18 cellular contexts compared by ENCODE assay signal in the genomic region with DNA sequence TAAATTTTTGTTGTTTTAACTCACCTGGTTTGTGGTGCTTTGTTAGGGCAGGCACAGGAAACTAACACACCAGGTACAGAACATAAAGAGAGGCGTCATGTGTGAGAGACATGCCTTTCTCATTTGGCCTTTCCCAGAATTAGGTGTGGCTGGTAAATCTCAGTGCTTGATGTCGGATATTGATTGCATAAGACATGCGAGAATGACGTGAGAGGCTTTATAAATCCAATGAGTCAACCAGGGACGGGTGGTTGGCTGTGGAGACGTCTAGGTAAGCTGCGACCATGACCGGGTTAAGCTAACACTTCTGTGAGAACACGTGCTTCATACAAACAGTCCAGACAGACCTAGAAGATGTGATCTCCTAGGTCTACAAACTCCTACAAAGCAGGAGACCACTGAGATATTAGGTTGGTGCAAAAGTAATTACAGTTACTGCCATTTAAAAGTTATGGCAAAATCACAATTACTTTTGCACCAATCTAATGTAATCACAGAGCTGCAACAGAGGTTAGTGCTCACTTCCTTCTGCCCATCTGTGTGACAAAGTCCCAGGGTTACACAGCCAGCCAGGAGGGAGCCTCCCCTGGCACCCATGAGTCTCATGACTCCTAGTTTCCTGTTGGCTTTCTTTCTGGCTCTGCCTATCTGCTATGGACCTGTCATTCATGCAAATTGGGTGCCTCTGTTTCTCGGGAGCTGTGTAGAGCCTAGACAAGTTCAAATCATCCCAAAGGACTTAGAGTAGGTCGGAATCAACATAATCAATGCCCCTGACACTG.
DNase-seq lines count a peak whose midpoint lies in the region; ATAC-seq, FAIRE-seq and TF ChIP-seq lines count a peak whose summit lies in the region.
"Had no signal": no experiment of that assay in that cellular context is flagged by ENCODE, and none has a peak within 500 bp of the region (broad histone marks: within the 10 kb centered on the region; RNA-seq: fewer than 3 reads in every experiment).

No MANE protein-coding gene starts in this region.

- peak overlapping the region; percentile 30; the same call in 1 of the 2 replicates for H3K4me2 ChIP-seq in HepG2 (ENCODE audit: low read depth, low read length)

- TF ChIP-seq CTCF in brain microvascular endothelial cell (IDR thresholded peaks at IDR 0.05; ENCODE audit: low read depth, low read length, missing control alignments) (no peak), HepG2 (CRISPR knock-in tag; IDR thresholded peaks at IDR 0.05) (no peak)

- H3K27me3 ChIP-seq in brain microvascular endothelial cell (replicated peaks) (no peaks in the 10 kb centered on the region), HepG2 (ENCODE audit: control insufficient read depth in 1 of 2, insufficient read depth in 2 of 2, low read length in 2 of 2) (peaks cover 0 to 19% of the 10 kb centered on the region in 2 experiments; a peak in 2 of 5 replicates)
- H3K27me3 ChIP-seq: cardiac muscle cell had no signal

- DNase-seq in SIG-M5 treated with dmso at 0.1 percent for 504 hours (lab: John Stamatoyannopoulos, UW; ENCODE audit: unreplicated experiment) (peak; percentile 40), SIG-M5 (lab: John Stamatoyannopoulos, UW) (no peak), brain microvascular endothelial cell (peak; percentile 46), HepG2 (ENCODE audit: low spot score) (peak; percentile 63), middle frontal gyrus (ENCODE audit: extremely low spot score, low spot score) (no peak), activated gamma-delta T cell (lab: John Stamatoyannopoulos, UW) (no peak), DMS79 (lab: John Stamatoyannopoulos, UW) (no peak), NCI-H82 (lab: John Stamatoyannopoulos, UW) (no peak)
- DNase-seq: activated CD8-positive, alpha-beta T cell treated with anti-CD3 and anti-CD28 coated beads, Interleukin-2, amount 10 ng/mL, durations not matched to agents 7 days and 5 days; activated gamma-delta T cell treated with Interleukin-2 at 50 U/mL for 16 hours; CD8-positive, alpha-beta T cell; effector memory CD8-positive, alpha-beta T cell; head of caudate nucleus; kidney glomerular epithelial cell; NCI-H1092; NCI-H510A; T1000 had no signal

- in situ Hi-C loops in brain microvascular endothelial cell (cut with HindIII; ENCODE audit: low pct_ligation_motif_present, low sequenced_read_pairs) = no loop called here
- in situ Hi-C loops in HepG2 (cut with HindIII; ENCODE audit: extremely low pct_ligation_motif_present, low pct_unique_long_range_greater_than_20kb) = loop anchor here (25.0 kb wide), 1 partner anchor 860 kb away; no protein-coding TSS in a partner anchor

- H3K27ac ChIP-seq in brain microvascular endothelial cell = no peak overlapping the region
- no peak overlapping the region for H3K27ac ChIP-seq in HepG2 (ENCODE audit: extremely low read length, insufficient read depth, low read length)
- H3K27ac ChIP-seq: cardiac muscle cell had no signal

- no peak overlapping the region for H2AFZ ChIP-seq in HepG2 (ENCODE audit: low read length)

- TF ChIP-seq EP300 in HepG2 (IDR thresholded peaks at IDR 0.05; ENCODE audit: low read depth in 2 of 2, low read length in 2 of 2) = no peak
- TF ChIP-seq EP300 in HepG2 (CRISPR knock-in tag; IDR thresholded peaks at IDR 0.05; ENCODE audit: borderline replicate concordance) = no peak

- TF ChIP-seq RAD21 in HepG2 (CRISPR knock-in tag; IDR thresholded peaks at IDR 0.05) = no peak

- BruUV-seq in HepG2 (replicated peaks; lab: Mats Ljungman, UMichigan) = no TSS peak

- CTCF ChIA-PET in HepG2 (lab: Yijun Ruan, JAX; ENCODE audit: low intra/inter-chr PET ratio, low total read pairs) = no interaction called here

- peaks cover 11% of the 10 kb centered on the region for H3K4me1 ChIP-seq in HepG2 (ENCODE audit: insufficient read depth, low read length)

- FAIRE-seq in HepG2 (lab: Jason Lieb, UNC) = peak; percentile 34

- H3K4me3 ChIP-seq in brain microvascular endothelial cell (ENCODE audit: low read depth, low read length) (no peak overlapping the region), HepG2 (replicated peaks in 1 of 3; ENCODE audit: insufficient read depth in 1 of 3, low read depth in 2 of 3, low read length in 3 of 3) (no peak overlapping the region)
- H3K4me3 ChIP-seq: cardiac muscle cell had no signal

- H3K36me3 ChIP-seq in brain microvascular endothelial cell (replicated peaks) (no peaks in the 10 kb centered on the region), HepG2 (replicated peaks in 1 of 2; ENCODE audit: control insufficient read depth in 1 of 2, insufficient read depth in 2 of 2, low read length in 2 of 2) (no peaks in the 10 kb centered on the region)
- H3K36me3 ChIP-seq: cardiac muscle cell had no signal

- no peak for TF ChIP-seq POLR2A in HepG2 (IDR thresholded peaks at IDR 0.05; ENCODE audit: insufficient read depth in 1 of 2, low read depth in 2 of 2, low read length in 2 of 2)

- H3K9ac ChIP-seq in HepG2 (ENCODE audit: insufficient read depth, low read depth, low read length) = no peak overlapping the region

- H3K9me3 ChIP-seq in HepG2 (ENCODE audit: low read length) = no peaks in the 10 kb centered on the region

- intact Hi-C loops in HepG2 (cut with micrococcal nuclease; ENCODE audit: unreplicated experiment) = no loop called here

- 7% methylated on average over 10 of the region's 11 CpGs for WGBS in HepG2 (ENCODE audit: low lambda C conversion rate)

- no peaks in the 10 kb centered on the region for H4K20me1 ChIP-seq in HepG2 (ENCODE audit: insufficient read depth, low read length)

- H3K79me2 ChIP-seq in HepG2 (ENCODE audit: insufficient read depth, low read length) = no peaks in the 10 kb centered on the region

- POLR2A ChIA-PET in HepG2 (lab: Yijun Ruan, JAX) = no interaction called here

- peak; percentile 71 for ATAC-seq in HepG2
- ATAC-seq: activated CD8-positive, alpha-beta T cell treated with anti-CD3 and anti-CD28 coated beads, Interleukin-2, amount 10 ng/mL, durations not matched to agents 7 days and 5 days; CD8-positive, alpha-beta T cell; effector memory CD8-positive, alpha-beta T cell had no signal

TF ChIP-seq in HepG2, 621 proteins besides CTCF, POLR2A, EP300 and RAD21 (continues in another document):
- TF ChIP-seq RXRB (CRISPR knock-in tag; IDR thresholded peaks at IDR 0.05; ENCODE audit: borderline replicate concordance) (peak; percentile 30; the same call in 1 of the 2 replicates), SKI (IDR thresholded peaks at IDR 0.05; ENCODE audit: partially characterized antibody) (peak; percentile 56), ZNF124 (CRISPR knock-in tag; IDR thresholded peaks at IDR 0.05) (no peak), KDM5B (CRISPR knock-in tag; IDR thresholded peaks at IDR 0.05; ENCODE audit: borderline replicate concordance) (no peak), CEBPG (CRISPR knock-in tag; IDR thresholded peaks at IDR 0.05) (peak; percentile 26; the same call in 1 of the 2 replicates), ZSCAN30 (CRISPR knock-in tag; IDR thresholded peaks at IDR 0.05) (no peak), ATF4 (CRISPR knock-in tag; IDR thresholded peaks at IDR 0.05) (peak in 1 of 2 experiments; percentile 28; a peak in 1 of 4 replicates), BHLHE40 (IDR thresholded peaks at IDR 0.05; ENCODE audit: low read length) (peak; percentile 32; the same call in 1 of the 2 replicates), CEBPB (IDR thresholded peaks at IDR 0.05; ENCODE audit: borderline replicate concordance, low read depth, low read length) (peak; percentile 69; the same call in 1 of the 2 replicates), FOSL2 (CRISPR knock-in tag; IDR thresholded peaks at IDR 0.05) (peak; percentile 78), ZNF549 (CRISPR knock-in tag; IDR thresholded peaks at IDR 0.05) (no peak), SOX6 (IDR thresholded peaks at IDR 0.05) (no peak), SOX6 (CRISPR knock-in tag; IDR thresholded peaks at IDR 0.05) (0 out of 2 replicates have a peak, but pooled peaks have one; percentile 37)
- TF ChIP-seq, protein P1, sequence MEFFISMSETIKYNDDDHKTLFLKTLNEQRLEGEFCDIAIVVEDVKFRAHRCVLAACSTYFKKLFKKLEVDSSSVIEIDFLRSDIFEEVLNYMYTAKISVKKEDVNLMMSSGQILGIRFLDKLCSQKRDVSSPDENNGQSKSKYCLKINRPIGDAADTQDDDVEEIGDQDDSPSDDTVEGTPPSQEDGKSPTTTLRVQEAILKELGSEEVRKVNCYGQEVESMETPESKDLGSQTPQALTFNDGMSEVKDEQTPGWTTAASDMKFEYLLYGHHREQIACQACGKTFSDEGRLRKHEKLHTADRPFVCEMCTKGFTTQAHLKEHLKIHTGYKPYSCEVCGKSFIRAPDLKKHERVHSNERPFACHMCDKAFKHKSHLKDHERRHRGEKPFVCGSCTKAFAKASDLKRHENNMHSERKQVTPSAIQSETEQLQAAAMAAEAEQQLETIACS (CRISPR knock-in tag; IDR thresholded peaks at IDR 0.05) = no peak

Comparison
In these comparisons a context has a peak if more than half of its experiments do, and no peak if none do; other contexts are left out.
1. DNase-seq: peak in SIG-M5 treated with dmso at 0.1 percent for 504 hours (single experiment), brain microvascular endothelial cell (single experiment) and HepG2 (single experiment); none in SIG-M5 (single experiment), middle frontal gyrus (single experiment), activated gamma-delta T cell (single experiment), DMS79 (single experiment) and NCI-H82 (single experiment).